ENCODE assay signal across 16 cellular contexts in the genomic region with DNA sequence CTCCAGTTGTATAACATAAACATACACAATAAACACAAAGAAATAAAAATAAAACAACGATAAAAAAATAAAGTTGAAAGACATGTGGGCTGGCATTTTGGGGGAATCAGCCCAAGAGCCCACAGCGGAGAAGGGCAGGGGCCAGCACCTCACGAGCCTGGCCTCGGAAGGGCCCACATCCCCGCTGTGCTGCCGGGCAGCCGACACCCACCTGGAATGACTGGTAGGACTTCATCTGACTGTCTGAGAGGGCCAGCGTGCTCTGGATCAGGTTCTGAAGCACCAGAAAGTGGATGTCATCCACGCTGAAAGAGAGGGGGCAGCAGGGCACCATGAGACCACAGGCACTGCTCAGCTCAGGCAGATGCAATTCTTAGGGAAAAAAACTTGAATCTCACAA.
"Had no signal": no experiment of that assay in that cellular context is flagged by ENCODE, and none has a peak within 500 bp of the region (broad histone marks: within the 10 kb centered on the region; RNA-seq: fewer than 3 reads in every experiment).

No MANE protein-coding gene starts in this region.

- H3K4me1 ChIP-seq: ascending aorta, colonic mucosa, thyroid gland had no signal

- H3K4me3 ChIP-seq: ascending aorta, colonic mucosa, thyroid gland had no signal

- H3K9me3 ChIP-seq: ascending aorta, colonic mucosa, thyroid gland had no signal

- DNase-seq: activated CD4-positive, alpha-beta T cell treated with anti-CD3 and anti-CD28 coated beads for 1 hour; activated CD4-positive, alpha-beta T cell treated with anti-CD3 and anti-CD28 coated beads, Interleukin-2, amount 50 U/mL, for 4 hours; activated naive CD4-positive, alpha-beta T cell treated with anti-CD3 and anti-CD28 coated beads for 36 hours; activated naive CD8-positive, alpha-beta T cell treated with anti-CD3 and anti-CD28 coated beads, Interleukin-2, amount 50 U/mL, for 24 hours; activated T-cell treated with anti-CD3 and anti-CD28 coated beads, Interleukin-2, amount 50 U/mL, for 1 hour; colonic mucosa; effector CD4-positive, alpha-beta T cell; foreskin melanocyte; stimulated activated CD4-positive, alpha-beta T cell treated with anti-CD3 and anti-CD28 coated beads, Interleukin-12 subunit alpha, Interleukin-12 subunit beta, amount 100 ng/mL, for 4 hours; stimulated activated CD4-positive, alpha-beta T cell treated with anti-CD3 and anti-CD28 coated beads, Interleukin-2, amount 100 ng/mL, for 24 hours; T-helper 1 cell; thyroid gland had no signal

- H3K27ac ChIP-seq: ascending aorta, colonic mucosa, thyroid gland, VCaP had no signal

- H3K27me3 ChIP-seq: ascending aorta, colonic mucosa, thyroid gland had no signal

- ATAC-seq: activated naive CD8-positive, alpha-beta T cell treated with anti-CD3 and anti-CD28 coated beads, Interleukin-2, amount 50 U/mL, for 24 hours; sciatic nerve; stimulated activated memory B cell treated with anti-CD40 and anti-IgM and Interleukin-4, amounts not matched to agents 10 μg/mL and 1 μg/mL and 100 μg/mL, for 72 hours had no signal
